Comparison of ENCODE assay signal across 11 cellular contexts in genomic region chr17:7100641-7101379, GRCh38. TPM values are rescaled to one million over a fixed set of nuclear protein-coding genes. Genes with fewer than 3 reads are reported as not detected.
"Had no signal": no experiment of that assay in that cellular context is flagged by ENCODE, and none has a peak within 500 bp of the region (broad histone marks: within the 10 kb centered on the region; RNA-seq: fewer than 3 reads in every experiment).

No MANE protein-coding gene starts in this region.

RNA-seq across cellular contexts. Expression of gene ASGR2, which starts 13.8 kb away (rescaled TPM):
- total RNA-seq: activated CD4-positive, alpha-beta T cell treated with anti-CD3 and anti-CD28 coated beads, Interleukin-2, amount 10 ng/mL, durations not matched to agents 24 days and 14 days; activated CD8-positive, alpha-beta memory T cell treated with anti-CD3 and anti-CD28 coated beads for 36 hours; activated CD8-positive, alpha-beta T cell treated with anti-CD3 and anti-CD28 coated beads for 36 hours; activated naive CD8-positive, alpha-beta T cell treated with anti-CD3 and anti-CD28 coated beads, Interleukin-2, amount 10 ng/mL, durations not matched to agents 7 days and 5 days; activated T-cell treated with anti-CD3 and anti-CD28 coated beads, Interleukin-2, amount 50 U/mL, for 72 hours; activated T-helper 17 cell treated with anti-CD3 and anti-CD28 coated beads, Interleukin-2, amount 50 U/mL, for 72 hours; ascending aorta; cardiac muscle cell; SJCRH30; T-helper 1 cell treated with Interleukin-12 subunit alpha and Interleukin-12 subunit beta and Interleukin-4 antibody, amounts not matched to agents 30 ng/mL and 1 ng/mL, for 36 hours; T-helper 2 cell treated with Interferon-gamma antibody and Interleukin-4, amounts not matched to agents 100 ng/mL and 5 ng/mL, for 36 hours had no signal

RNA-seq across cellular contexts. Expression of gene CLEC10A, which starts 20.8 kb away (rescaled TPM):
- total RNA-seq: activated CD4-positive, alpha-beta T cell treated with anti-CD3 and anti-CD28 coated beads, Interleukin-2, amount 10 ng/mL, durations not matched to agents 24 days and 14 days; activated CD8-positive, alpha-beta memory T cell treated with anti-CD3 and anti-CD28 coated beads for 36 hours; activated CD8-positive, alpha-beta T cell treated with anti-CD3 and anti-CD28 coated beads for 36 hours; activated T-cell treated with anti-CD3 and anti-CD28 coated beads, Interleukin-2, amount 50 U/mL, for 72 hours; activated T-helper 17 cell treated with anti-CD3 and anti-CD28 coated beads, Interleukin-2, amount 50 U/mL, for 72 hours; cardiac muscle cell; SJCRH30; T-helper 1 cell treated with Interleukin-12 subunit alpha and Interleukin-12 subunit beta and Interleukin-4 antibody, amounts not matched to agents 30 ng/mL and 1 ng/mL, for 36 hours; T-helper 2 cell treated with Interferon-gamma antibody and Interleukin-4, amounts not matched to agents 100 ng/mL and 5 ng/mL, for 36 hours had no signal
- polyA plus RNA-seq: cardiac muscle cell had no signal

RNA-seq across cellular contexts. Expression of gene SLC16A11, which starts 56.9 kb away (rescaled TPM):
- total RNA-seq: ascending aorta, SJCRH30 had no signal
